9 cellular contexts compared by ENCODE assay signal in genomic region chr12:108856170-108856427, GRCh38. TPM values are rescaled to one million over a fixed set of nuclear protein-coding genes. Genes with fewer than 3 reads are reported as not detected.
DNase-seq lines count a peak whose midpoint lies in the region; ATAC-seq and TF ChIP-seq lines count a peak whose summit lies in the region.
"Had no signal": no experiment of that assay in that cellular context is flagged by ENCODE, and none has a peak within 500 bp of the region (broad histone marks: within the 10 kb centered on the region; RNA-seq: fewer than 3 reads in every experiment).

No MANE protein-coding gene starts in this region.

- peak overlapping the region; percentile 91 for H3K4me3 Mint-ChIP-seq in neural crest cell

- no peak for TF ChIP-seq CTCF in BE2C (IDR thresholded peaks at IDR 0.05; ENCODE audit: low read depth, low read length)
- TF ChIP-seq CTCF in OCI-LY7 (conservative IDR thresholded peaks at IDR 0.05; ENCODE audit: low read length) = no peak
- no peak for TF ChIP-seq CTCF in neural crest cell (conservative IDR thresholded peaks at IDR 0.05)

- H3K9me3 ChIP-seq in BE2C (no peaks in the 10 kb centered on the region), OCI-LY7 (ENCODE audit: low read length) (0 out of 2 replicates have a peak, but pooled peaks cover 4% of the 10 kb centered on the region)
- H3K9me3 ChIP-seq in effector memory CD4-positive, alpha-beta T cell (ENCODE audit: control insufficient read depth, low read length) = no peaks in the 10 kb centered on the region

- DNase-seq in BE2C (no peak), OCI-LY7 (ENCODE audit: low spot score) (no peak), neural crest cell (ENCODE audit: low read depth, low spot score) (no peak), mesenteric fat pad (ENCODE audit: low spot score) (no peak), NCI-H510A (lab: John Stamatoyannopoulos, UW) (no peak)
- no peak for DNase-seq in effector memory CD4-positive, alpha-beta T cell

- intact Hi-C loops in OCI-LY7 (cut with micrococcal nuclease; ENCODE audit: unreplicated experiment) = loop anchor here (5.0 kb wide), 1 partner anchor 294 kb away; the partner anchor contains the start of genes ISCU and SART3

- CTCF ChIA-PET in OCI-LY7 (lab: Charles Lee; ENCODE audit: unreplicated experiment) = no interaction called here

- peaks cover 14% of the 10 kb centered on the region for H3K27me3 Mint-ChIP-seq in neural crest cell (ENCODE audit: low read depth)

- H3K79me2 ChIP-seq in OCI-LY7 (ENCODE audit: insufficient read depth, low read depth, low read length) = no peaks in the 10 kb centered on the region

- POLR2A ChIA-PET in OCI-LY7 (lab: Charles Lee) = no interaction called here

- no peaks in the 10 kb centered on the region for H3K27me3 ChIP-seq in BE2C
- no peaks in the 10 kb centered on the region for H3K27me3 ChIP-seq in effector memory CD4-positive, alpha-beta T cell (replicated peaks; ENCODE audit: control insufficient read depth, insufficient read depth, low read length, poor library complexity, severe bottlenecking)

- peak overlapping the region; percentile 94 for H3K27ac Mint-ChIP-seq in neural crest cell (ENCODE audit: unreplicated experiment)

- H2AFZ ChIP-seq in OCI-LY7 (ENCODE audit: low read length) = no peak overlapping the region

- no peaks in the 10 kb centered on the region for H3K9me2 ChIP-seq in OCI-LY7 (ENCODE audit: insufficient read depth, low read length)

- no peaks in the 10 kb centered on the region for H3K4me1 ChIP-seq in BE2C
- peaks cover 37% of the 10 kb centered on the region for H3K4me1 ChIP-seq in OCI-LY7 (ENCODE audit: insufficient read depth, low read length, poor library complexity, severe bottlenecking)
- peaks cover 24% of the 10 kb centered on the region for H3K4me1 ChIP-seq in effector memory CD4-positive, alpha-beta T cell (ENCODE audit: control insufficient read depth, insufficient read depth, low read length, poor library complexity, severe bottlenecking)

- no peak overlapping the region for H3K27ac ChIP-seq in OCI-LY7 (ENCODE audit: low read depth, low read length, poor library complexity, severe bottlenecking)
- peak overlapping the region; percentile 48 for H3K27ac ChIP-seq in effector memory CD4-positive, alpha-beta T cell (ENCODE audit: insufficient read depth, low read length, poor library complexity, severe bottlenecking)

- peak overlapping the region; percentile 83 for H3K4me3 ChIP-seq in BE2C (ENCODE audit: low read depth, low read length)
- peak overlapping the region; percentile 68 for H3K4me3 ChIP-seq in OCI-LY7 (ENCODE audit: low read depth, low read length, poor library complexity, severe bottlenecking)
- H3K4me3 ChIP-seq in effector memory CD4-positive, alpha-beta T cell (ENCODE audit: insufficient read depth, low read depth, low read length, poor library complexity, severe bottlenecking) = no peak overlapping the region

- peaks cover 3% of the 10 kb centered on the region for H3K9me3 Mint-ChIP-seq in neural crest cell

- H3K4me1 Mint-ChIP-seq in neural crest cell = peaks cover 58% of the 10 kb centered on the region

- no peaks in the 10 kb centered on the region for H4K20me1 ChIP-seq in OCI-LY7 (ENCODE audit: insufficient read depth, low read length)

- H3K36me3 Mint-ChIP-seq in neural crest cell (ENCODE audit: low read depth) = peaks cover 17% of the 10 kb centered on the region

- no TSS peak for BruUV-seq in OCI-LY7 (replicated peaks; lab: Mats Ljungman, UMichigan)

- H3K4me2 ChIP-seq in OCI-LY7 (ENCODE audit: low read length) = peak overlapping the region; percentile 86

- ATAC-seq in GM21515 (IDR thresholded peaks at IDR 0.05; ENCODE audit: unreplicated experiment) (no peak), GM18873 (IDR thresholded peaks at IDR 0.05; ENCODE audit: low FRiP score, unreplicated experiment) (no peak)

- no peaks in the 10 kb centered on the region for H3K36me3 ChIP-seq in BE2C
- peaks cover 4% of the 10 kb centered on the region; the same call in 1 of the 2 replicates for H3K36me3 ChIP-seq in OCI-LY7 (ENCODE audit: insufficient read depth, low read length)
- no peaks in the 10 kb centered on the region for H3K36me3 ChIP-seq in effector memory CD4-positive, alpha-beta T cell (ENCODE audit: control insufficient read depth, insufficient read depth, low read length)

RNA-seq across cellular contexts. Expression of gene SSH1, which starts 1.3 kb away (rescaled TPM):
- polyA plus RNA-seq in BE2C (2012; ENCODE audit: insufficient read depth, insufficient read length, low read depth) = 21.5 TPM
- total RNA-seq in OCI-LY7 (2014; rRNA removed; shearing (Covaris generic)) = 5.3 and 8.0 TPM in 2 replicates
- total RNA-seq in OCI-LY7 (2022) (16.6 and 17.2 TPM in 2 replicates), neural crest cell (32.9 and 34.3 TPM in 2 replicates), mesenteric fat pad (63.2 TPM)

RNA-seq across cellular contexts. Expression of gene DAO, which starts 23.8 kb away (rescaled TPM):
- polyA plus RNA-seq in BE2C (2012; ENCODE audit: insufficient read depth, insufficient read length, low read depth) = not detected
- not detected in 2 replicates for total RNA-seq in OCI-LY7 (2014; rRNA removed; shearing (Covaris generic))
- total RNA-seq in OCI-LY7 (2022) (not detected in 2 replicates), neural crest cell (not detected in 2 replicates), mesenteric fat pad (not detected)
- total RNA-seq: lung microvascular endothelial cell had no signal
